In the genomic region with DNA sequence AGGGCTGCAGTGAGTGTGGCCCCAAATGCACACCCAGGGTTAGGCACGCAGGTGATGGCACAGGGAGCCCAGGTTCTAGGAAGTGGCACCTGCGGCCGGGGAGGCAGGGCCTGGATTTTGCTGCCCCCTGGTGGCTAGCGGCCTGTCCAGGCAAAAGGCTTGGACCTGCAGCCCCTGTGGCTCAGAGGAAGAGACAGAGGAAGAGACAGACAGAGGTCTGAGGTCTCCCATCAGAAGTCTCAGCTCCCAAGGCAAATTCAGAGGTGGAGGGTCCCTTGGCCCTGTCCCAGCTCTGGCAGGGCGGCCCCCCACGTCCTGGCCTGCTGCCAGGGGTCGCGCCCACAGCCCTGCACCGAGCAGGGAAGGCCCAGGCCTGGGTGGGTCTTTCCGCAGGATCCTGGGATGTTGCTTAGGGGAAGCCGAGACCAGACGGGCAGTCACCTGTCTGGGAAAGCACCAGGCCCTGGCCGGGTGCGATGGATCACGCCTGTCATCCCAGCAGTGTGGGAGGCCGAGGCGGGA, we compare ENCODE assay signal across 8 cellular contexts. TPM values are rescaled to one million over a fixed set of nuclear protein-coding genes. Genes with fewer than 3 reads are reported as not detected.
DNase-seq lines count a peak whose midpoint lies in the region; ATAC-seq and TF ChIP-seq lines count a peak whose summit lies in the region.

No MANE protein-coding gene starts in this region.

- POLR2A ChIA-PET in BJ (lab: Charles Lee): no interaction called here

- no peak for DNase-seq in BJ (ENCODE audit: low read depth)
- DNase-seq in GM19240 (ENCODE audit: insufficient read length, low spot score): peak; percentile 75
- peak; percentile 49 for DNase-seq in MG63
- DNase-seq in T-helper 2 cell: peak; percentile 53 to 90 (median 73)
- peak; percentile 83 for DNase-seq in right atrium auricular region (ENCODE audit: low spot score)
- DNase-seq in aorta: peak; percentile 89 to 92

- TF ChIP-seq CTCF in BJ (IDR thresholded peaks at IDR 0.05; ENCODE audit: insufficient read depth, low read depth, low read length) (peak; percentile 95), right atrium auricular region (IDR thresholded peaks at IDR 0.05) (peak; percentile 95 to 99)

- no peaks in the 10 kb centered on the region for H3K36me3 ChIP-seq in BJ (ENCODE audit: control insufficient read depth, insufficient read depth, low read length)
- no peaks in the 10 kb centered on the region for H3K36me3 ChIP-seq in MG63
- H3K36me3 ChIP-seq in right atrium auricular region: no peaks in the 10 kb centered on the region
- no peaks in the 10 kb centered on the region for H3K36me3 ChIP-seq in rectal smooth muscle tissue (ENCODE audit: control insufficient read depth, insufficient read depth, low read length)
- H3K36me3 ChIP-seq in aorta (ENCODE audit: control insufficient read depth in 1 of 2, insufficient read depth in 2 of 2, low read length in 1 of 2): no peaks in the 10 kb centered on the region

- no peaks in the 10 kb centered on the region for H3K27me3 ChIP-seq in BJ (ENCODE audit: control insufficient read depth, insufficient read depth, low read length)
- H3K27me3 ChIP-seq in MG63: no peaks in the 10 kb centered on the region
- no peaks in the 10 kb centered on the region for H3K27me3 ChIP-seq in right atrium auricular region
- H3K27me3 ChIP-seq in rectal smooth muscle tissue (ENCODE audit: control insufficient read depth, insufficient read depth, low read length): peaks cover 3% of the 10 kb centered on the region
- no peaks in the 10 kb centered on the region for H3K27me3 ChIP-seq in aorta (ENCODE audit: control insufficient read depth in 1 of 2, insufficient read depth in 2 of 2, low read length in 1 of 2)

- H3K9me3 ChIP-seq in MG63 (no peaks in the 10 kb centered on the region), right atrium auricular region (no peaks in the 10 kb centered on the region), aorta (ENCODE audit: control insufficient read depth, low read length) (no peaks in the 10 kb centered on the region)

- H3K9ac ChIP-seq in rectal smooth muscle tissue (ENCODE audit: low read length): no peak overlapping the region

- CTCF ChIA-PET in BJ (lab: Yijun Ruan, JAX): interaction anchor here (1.1 to 3.8 kb wide), 13 partner anchors 9 to 877 kb away, joined by 3 to 71 read pairs (median 7); partner anchors contain the start of genes PEX10 and TNFRSF14

- intact Hi-C loops in aorta (cut with DNase I): loop anchor here (1.0 to 10.0 kb wide), 4 partner anchors 97 to 353 kb away; partner anchors contain the start of gene FAAP20 (in 1 of the 2)

- H3K4me3 ChIP-seq in BJ (ENCODE audit: low read depth, low read length): no peak overlapping the region
- no peak overlapping the region for H3K4me3 ChIP-seq in MG63
- H3K4me3 ChIP-seq in right atrium auricular region: peak overlapping the region in 1 of 2 donors; percentile 63
- peak overlapping the region; percentile 70 for H3K4me3 ChIP-seq in rectal smooth muscle tissue (ENCODE audit: low read length)
- no peak overlapping the region for H3K4me3 ChIP-seq in aorta (ENCODE audit: low read length in 2 of 2)

- peak; percentile 78 for ATAC-seq in aorta (ENCODE audit: low FRiP score)

- 6 to 9% methylated on average over 17 of the region's 17 CpGs for WGBS in aorta, 2 donors

- peaks cover 0 to 65% of the 10 kb centered on the region in 2 donors for H3K4me1 ChIP-seq in right atrium auricular region
- H3K4me1 ChIP-seq in rectal smooth muscle tissue (ENCODE audit: control insufficient read depth, insufficient read depth, low read length): peaks cover 4% of the 10 kb centered on the region
- no peaks in the 10 kb centered on the region for H3K4me1 ChIP-seq in aorta (ENCODE audit: control insufficient read depth in 1 of 2, insufficient read depth in 2 of 2, low read length in 2 of 2)

- H3K27ac ChIP-seq in angular gyrus (ENCODE audit: low read depth, low read length) (peak overlapping the region; percentile 91), right atrium auricular region (peak overlapping the region; percentile 92 to 94), rectal smooth muscle tissue (ENCODE audit: low read depth, low read length) (peak overlapping the region; percentile 25), aorta (ENCODE audit: low read depth in 1 of 2, low read length in 2 of 2) (peak overlapping the region; percentile 6 to 79)

RNA-seq across cellular contexts. Expression of gene TNFRSF14, which starts 8.0 kb away (rescaled TPM):
- polyA plus RNA-seq in BJ (2011; rRNA removed) (11.8 and 19.3 TPM in 2 replicates), aorta (100 to 1,000 TPM in 1 of 2 donors, 10 to 100 TPM in 1; 55.7 to 137 TPM)
- polyA minus RNA-seq in BJ (2011; rRNA and poly(A)+ RNA removed): 10.3 and 11.1 TPM in 2 replicates
- total RNA-seq in MG63 (2014; rRNA removed; shearing (Covaris generic); ENCODE audit: low replicate concordance): 0.15 and 4.5 TPM in 2 replicates
- total RNA-seq in right atrium auricular region (10 to 100 TPM in 1 of 2 donors, 1 to 10 TPM in 1; 9.2 to 14.5 TPM), aorta (10 to 100 TPM; 33.9 to 89.1 TPM)

RNA-seq across cellular contexts. Expression of gene HES5, which starts 18.1 kb away (rescaled TPM):
- polyA plus RNA-seq in BJ (2011; rRNA removed): not detected in 2 replicates
- polyA minus RNA-seq in BJ (2011; rRNA and poly(A)+ RNA removed): not detected in 2 replicates
- not detected in 2 replicates for total RNA-seq in MG63 (2014; rRNA removed; shearing (Covaris generic); ENCODE audit: low replicate concordance)
- not detected for total RNA-seq in right atrium auricular region
- total RNA-seq in aorta: 1 to 10 TPM in 1 of 2 donors, under 1 TPM in 1; 0.36 to 2.1 TPM
- not detected for polyA plus RNA-seq in aorta

RNA-seq across cellular contexts. Expression of gene PANK4, which starts 21.7 kb away (rescaled TPM):
- polyA plus RNA-seq in BJ (2011; rRNA removed) (13.3 and 17.1 TPM in 2 replicates), aorta (10 to 100 TPM in 1 of 2 donors, 1 to 10 TPM in 1; 5.5 to 22.2 TPM)
- 23.8 and 42.0 TPM in 2 replicates for polyA minus RNA-seq in BJ (2011; rRNA and poly(A)+ RNA removed)
- total RNA-seq in MG63 (2014; rRNA removed; shearing (Covaris generic); ENCODE audit: low replicate concordance): 16.6 and 17.3 TPM in 2 replicates
- total RNA-seq in right atrium auricular region (10 to 100 TPM; 27.0 to 41.5 TPM), aorta (10 to 100 TPM; 19.6 to 28.2 TPM)

RNA-seq across cellular contexts. Expression of gene PRXL2B, which starts 38.4 kb away (rescaled TPM):
- polyA plus RNA-seq in BJ (2011; rRNA removed): 9.8 and 16.1 TPM in 2 replicates
- polyA minus RNA-seq in BJ (2011; rRNA and poly(A)+ RNA removed): 8.1 and 9.2 TPM in 2 replicates
- total RNA-seq in MG63 (2014; rRNA removed; shearing (Covaris generic); ENCODE audit: low replicate concordance): 9.6 and 12.3 TPM in 2 replicates
- total RNA-seq in right atrium auricular region: 1 to 10 TPM; 6.4 to 6.8 TPM
- total RNA-seq in aorta: 10 to 100 TPM in 1 of 2 donors, 1 to 10 TPM in 1; 7.1 to 15.1 TPM
- polyA plus RNA-seq in aorta: 1 to 10 TPM; 6.4 to 7.8 TPM

Comparison
In these comparisons a context has a peak if more than half of its experiments do, and no peak if none do; other contexts are left out.
1. H3K27ac ChIP-seq: peak in every context shown above with its lines; median percentile 93 in right atrium auricular region; 91 in angular gyrus; 42 in aorta; 25 in rectal smooth muscle tissue.